In the genomic region with DNA sequence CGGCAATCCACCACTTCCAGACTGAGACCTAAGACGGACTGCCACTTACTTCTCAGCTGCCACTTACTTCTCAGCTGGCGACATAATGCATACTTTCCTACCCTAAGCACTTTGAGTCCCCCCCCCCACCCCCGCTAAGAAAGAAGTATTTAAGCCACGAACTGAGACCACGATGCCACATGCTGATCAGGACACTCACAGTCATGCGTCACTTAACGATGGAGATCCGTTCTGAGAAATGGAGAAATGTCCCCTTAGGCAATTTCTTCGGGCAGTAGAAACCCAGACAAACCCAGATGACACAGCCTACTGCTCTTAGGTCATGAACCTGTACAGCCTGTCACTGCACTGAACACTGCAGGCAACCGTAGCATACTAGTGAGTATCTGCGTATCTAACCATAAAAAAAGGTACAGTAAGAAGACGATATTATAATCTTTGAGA, we compare ENCODE assay signal across 8 cellular contexts. TPM values are rescaled to one million over a fixed set of nuclear protein-coding genes. Genes with fewer than 3 reads are reported as not detected.
A peak's percentile ranks its signal among the peaks of the same experiment; 100 is the strongest.
DNase-seq lines count a peak whose midpoint lies in the region; ATAC-seq and TF ChIP-seq lines count a peak whose summit lies in the region.

No MANE protein-coding gene starts in this region.

- peak overlapping the region; percentile 98 for H2AFZ ChIP-seq in neuron (ENCODE audit: low read depth, low read length)

- peaks cover 17% of the 10 kb centered on the region for H3K36me3 ChIP-seq in NT2/D1 (ENCODE audit: insufficient read depth, insufficient read length, low read length)
- H3K36me3 ChIP-seq in neuron (ENCODE audit: insufficient read depth, low read length), result no peaks in the 10 kb centered on the region

- H3K9me3 ChIP-seq in NT2/D1 (ENCODE audit: insufficient read depth, low read length) (no peaks in the 10 kb centered on the region), neuron (ENCODE audit: low read length) (no peaks in the 10 kb centered on the region)

- peak overlapping the region; percentile 88 for H3K4me3 ChIP-seq in NT2/D1 (ENCODE audit: insufficient read length, low read depth)
- peak overlapping the region; percentile 71 for H3K4me3 ChIP-seq in neuron (ENCODE audit: low read length)

- H3K4me1 ChIP-seq in NT2/D1 (ENCODE audit: insufficient read depth, insufficient read length) (no peaks in the 10 kb centered on the region), foreskin keratinocyte (peaks cover 27% of the 10 kb centered on the region), neuron (ENCODE audit: insufficient read depth, low read length) (peaks cover 20% of the 10 kb centered on the region)

- DNase-seq in activated CD8-positive, alpha-beta memory T cell treated with anti-CD3 and anti-CD28 coated beads for 24 hours, result peak; percentile 66
- no peak for DNase-seq in activated CD8-positive, alpha-beta memory T cell treated with anti-CD3 and anti-CD28 coated beads, Interleukin-2, amount 50 U/mL, for 48 hours
- DNase-seq in NT2/D1 (ENCODE audit: low read depth, low spot score) (no peak), foreskin keratinocyte (peak; percentile 55 to 69), NCI-H1048 (lab: John Stamatoyannopoulos, UW) (no peak)
- DNase-seq in activated effector memory CD4-positive, alpha-beta T cell treated with Interleukin-2 at 50 U/mL for 16 hours, result peak; percentile 14

- H3K9ac ChIP-seq in NT2/D1 (ENCODE audit: insufficient read length, low read depth), result peak overlapping the region; percentile 89

- TF ChIP-seq CTCF in foreskin keratinocyte (conservative IDR thresholded peaks at IDR 0.05), result no peak

- H3K27ac ChIP-seq in foreskin keratinocyte, result peak overlapping the region; percentile 94

- peak; percentile 39 for ATAC-seq in HG02885 (IDR thresholded peaks at IDR 0.05; ENCODE audit: poor library complexity, unreplicated experiment)
- ATAC-seq in foreskin keratinocyte, result peak; percentile 60

- H3K27me3 ChIP-seq in NT2/D1 (ENCODE audit: insufficient read depth, insufficient read length) (no peaks in the 10 kb centered on the region), foreskin keratinocyte (no peaks in the 10 kb centered on the region), neuron (ENCODE audit: insufficient read depth, low read length) (no peaks in the 10 kb centered on the region)

RNA-seq across cellular contexts. Expression of gene IFNGR1, which starts 0.7 kb away (rescaled TPM):
- total RNA-seq in foreskin keratinocyte, result 46.3 and 48.2 TPM in 2 replicates
- 27.4 and 31.6 TPM in 2 replicates for polyA plus RNA-seq in foreskin keratinocyte

RNA-seq across cellular contexts. Expression of gene IL22RA2, which starts 45.1 kb away (rescaled TPM):
- not detected in 2 replicates for total RNA-seq in foreskin keratinocyte
- polyA plus RNA-seq in foreskin keratinocyte, result not detected in 2 replicates

Comparison
In these comparisons a context has a peak if more than half of its experiments do, and no peak if none do; other contexts are left out.
1. DNase-seq: peak in activated CD8-positive, alpha-beta memory T cell treated with anti-CD3 and anti-CD28 coated beads for 24 hours (single experiment), activated effector memory CD4-positive, alpha-beta T cell treated with Interleukin-2 at 50 U/mL for 16 hours (single experiment) and foreskin keratinocyte (2 of 2); none in activated CD8-positive, alpha-beta memory T cell treated with anti-CD3 and anti-CD28 coated beads, Interleukin-2, amount 50 U/mL, for 48 hours (single experiment), NT2/D1 (single experiment) and NCI-H1048 (single experiment).